In the genomic region with DNA sequence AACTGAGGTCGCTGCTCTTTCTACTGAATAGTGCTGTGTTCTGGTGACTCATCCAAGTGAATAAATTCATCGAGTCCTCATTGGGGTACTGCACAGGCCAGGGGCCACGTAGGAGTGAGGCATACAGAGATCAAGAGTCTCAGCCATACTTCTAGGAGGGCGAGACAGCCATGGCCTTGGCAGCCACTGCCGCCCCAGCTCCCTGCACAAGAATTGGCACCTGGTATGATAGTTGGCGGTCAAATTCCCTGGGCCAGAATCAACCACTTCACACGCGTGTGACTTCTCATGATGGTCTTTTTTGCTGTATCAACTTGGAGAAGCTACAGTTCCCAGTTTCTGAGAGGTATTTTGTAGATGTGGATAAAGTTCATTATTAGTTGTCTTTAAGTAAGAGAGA, we compare ENCODE assay signal across 8 cellular contexts.
"Had no signal": no experiment of that assay in that cellular context is flagged by ENCODE, and none has a peak within 500 bp of the region (broad histone marks: within the 10 kb centered on the region; RNA-seq: fewer than 3 reads in every experiment).

No MANE protein-coding gene starts in this region.

- H3K4me3 ChIP-seq: K562 had no signal

- H3K9ac ChIP-seq: KMS-11 had no signal

- H3K27ac ChIP-seq: HL-60, KMS-11 had no signal

- DNase-seq: IMR-90, Karpas-422, KBM-7, KG1 had no signal

- ATAC-seq: HepG2, K562 had no signal

- H3K4me2 ChIP-seq: KMS-11 had no signal
